In genomic region chr12:28239918-28240317, GRCh38 we compare ENCODE assay signal across 11 cellular contexts.
"Had no signal": no experiment of that assay in that cellular context is flagged by ENCODE, and none has a peak within 500 bp of the region (broad histone marks: within the 10 kb centered on the region; RNA-seq: fewer than 3 reads in every experiment).

No MANE protein-coding gene starts in this region.

- H3K36me3 ChIP-seq: HAP-1 had no signal

- H3K4me3 ChIP-seq: GM23248, GM23338, HAP-1 had no signal

- ATAC-seq: GM23338, HCT116 had no signal

- DNase-seq: GM23248, GOT3, H7, H9, HCEC 1CT, HFFc6 had no signal

- H3K9ac ChIP-seq: GM23248 had no signal

- H3K4me2 ChIP-seq: GM23338 had no signal

- H3K27ac ChIP-seq: GM23248 had no signal

- H2AFZ ChIP-seq: GM23248, GM23338 had no signal

- FAIRE-seq: H1, H54 had no signal

- H3K9me3 ChIP-seq: HAP-1 had no signal
